Comparison of ENCODE assay signal across 2 cellular contexts in genomic region chr11:117204283-117205080, GRCh38.
TF ChIP-seq lines count a peak whose summit lies in the region.

No MANE protein-coding gene starts in this region.

TF ChIP-seq in HepG2, 621 proteins besides CTCF, POLR2A, EP300 and RAD21:
- TF ChIP-seq ZMAT3 (CRISPR knock-in tag; conservative IDR thresholded peaks at IDR 0.05), result no peak
- peak; percentile 22 for TF ChIP-seq AGO2 (optimal IDR thresholded peaks at IDR 0.05; ENCODE audit: low read depth, low read length)
- TF ChIP-seq MAF1 (CRISPR knock-in tag; IDR thresholded peaks at IDR 0.05; ENCODE audit: borderline replicate concordance), result no peak

TF ChIP-seq in HEK293T, 16 proteins besides CTCF, POLR2A, EP300 and RAD21:
- no peak for TF ChIP-seq NFRKB (IDR thresholded peaks at IDR 0.05)
- TF ChIP-seq ELF4 (IDR thresholded peaks at IDR 0.05), result no peak
- no peak for TF ChIP-seq SUZ12 (IDR thresholded peaks at IDR 0.05)
- no peak for TF ChIP-seq CTBP1 (IDR thresholded peaks at IDR 0.05; ENCODE audit: borderline replicate concordance)
- TF ChIP-seq TARDBP (IDR thresholded peaks at IDR 0.05), result no peak
- TF ChIP-seq ARNT (IDR thresholded peaks at IDR 0.05), result no peak
